1 cellular context compared by ENCODE assay signal in the genomic region with DNA sequence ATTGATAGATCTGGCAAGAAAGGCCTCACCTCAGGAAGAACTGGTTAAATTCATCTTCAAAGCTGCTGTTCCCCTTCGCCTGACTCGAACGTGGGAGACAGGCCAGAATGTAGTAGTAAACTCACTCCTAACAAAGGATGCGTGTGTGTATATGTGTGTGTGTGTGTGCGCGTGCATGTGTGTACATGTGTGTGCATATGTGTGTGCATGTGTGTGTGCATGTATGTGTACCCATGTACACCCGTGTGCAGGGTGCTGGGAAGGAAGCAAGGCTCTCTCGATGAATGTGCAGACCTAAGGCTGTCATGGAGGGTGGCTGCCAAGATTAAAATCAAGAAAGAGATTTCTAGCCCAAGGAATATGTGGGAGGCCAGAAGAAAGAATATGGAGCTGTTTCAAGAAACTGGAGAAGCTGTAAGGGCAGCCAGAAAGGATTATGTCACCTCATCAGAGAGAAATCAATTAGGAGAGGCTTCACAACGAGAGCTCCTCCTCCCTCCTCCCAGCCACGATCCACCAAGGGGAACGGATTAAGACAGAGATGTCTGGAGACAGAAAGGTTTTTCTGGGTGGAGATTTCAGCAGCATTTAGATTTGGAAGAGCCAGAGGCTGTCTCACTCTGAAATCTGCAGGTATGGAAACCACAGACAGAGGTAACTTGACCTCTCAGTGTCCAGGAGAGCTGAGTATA.
A peak's percentile ranks its signal among the peaks of the same experiment; 100 is the strongest.
TF ChIP-seq lines count a peak whose summit lies in the region.

No MANE protein-coding gene starts in this region.

TF ChIP-seq in HEK293, 187 proteins besides CTCF, POLR2A, EP300 and RAD21 (continued from another document):
- TF ChIP-seq, protein P1, sequence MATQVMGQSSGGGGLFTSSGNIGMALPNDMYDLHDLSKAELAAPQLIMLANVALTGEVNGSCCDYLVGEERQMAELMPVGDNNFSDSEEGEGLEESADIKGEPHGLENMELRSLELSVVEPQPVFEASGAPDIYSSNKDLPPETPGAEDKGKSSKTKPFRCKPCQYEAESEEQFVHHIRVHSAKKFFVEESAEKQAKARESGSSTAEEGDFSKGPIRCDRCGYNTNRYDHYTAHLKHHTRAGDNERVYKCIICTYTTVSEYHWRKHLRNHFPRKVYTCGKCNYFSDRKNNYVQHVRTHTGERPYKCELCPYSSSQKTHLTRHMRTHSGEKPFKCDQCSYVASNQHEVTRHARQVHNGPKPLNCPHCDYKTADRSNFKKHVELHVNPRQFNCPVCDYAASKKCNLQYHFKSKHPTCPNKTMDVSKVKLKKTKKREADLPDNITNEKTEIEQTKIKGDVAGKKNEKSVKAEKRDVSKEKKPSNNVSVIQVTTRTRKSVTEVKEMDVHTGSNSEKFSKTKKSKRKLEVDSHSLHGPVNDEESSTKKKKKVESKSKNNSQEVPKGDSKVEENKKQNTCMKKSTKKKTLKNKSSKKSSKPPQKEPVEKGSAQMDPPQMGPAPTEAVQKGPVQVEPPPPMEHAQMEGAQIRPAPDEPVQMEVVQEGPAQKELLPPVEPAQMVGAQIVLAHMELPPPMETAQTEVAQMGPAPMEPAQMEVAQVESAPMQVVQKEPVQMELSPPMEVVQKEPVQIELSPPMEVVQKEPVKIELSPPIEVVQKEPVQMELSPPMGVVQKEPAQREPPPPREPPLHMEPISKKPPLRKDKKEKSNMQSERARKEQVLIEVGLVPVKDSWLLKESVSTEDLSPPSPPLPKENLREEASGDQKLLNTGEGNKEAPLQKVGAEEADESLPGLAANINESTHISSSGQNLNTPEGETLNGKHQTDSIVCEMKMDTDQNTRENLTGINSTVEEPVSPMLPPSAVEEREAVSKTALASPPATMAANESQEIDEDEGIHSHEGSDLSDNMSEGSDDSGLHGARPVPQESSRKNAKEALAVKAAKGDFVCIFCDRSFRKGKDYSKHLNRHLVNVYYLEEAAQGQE (tag by site-specific recombination; IDR thresholded peaks at IDR 0.05): no peak
- no peak for TF ChIP-seq ZSCAN23 (tag by site-specific recombination; IDR thresholded peaks at IDR 0.05)
- TF ChIP-seq ZNF366 (tag by site-specific recombination; conservative IDR thresholded peaks at IDR 0.05): peak; percentile 57
- TF ChIP-seq, protein P2, sequence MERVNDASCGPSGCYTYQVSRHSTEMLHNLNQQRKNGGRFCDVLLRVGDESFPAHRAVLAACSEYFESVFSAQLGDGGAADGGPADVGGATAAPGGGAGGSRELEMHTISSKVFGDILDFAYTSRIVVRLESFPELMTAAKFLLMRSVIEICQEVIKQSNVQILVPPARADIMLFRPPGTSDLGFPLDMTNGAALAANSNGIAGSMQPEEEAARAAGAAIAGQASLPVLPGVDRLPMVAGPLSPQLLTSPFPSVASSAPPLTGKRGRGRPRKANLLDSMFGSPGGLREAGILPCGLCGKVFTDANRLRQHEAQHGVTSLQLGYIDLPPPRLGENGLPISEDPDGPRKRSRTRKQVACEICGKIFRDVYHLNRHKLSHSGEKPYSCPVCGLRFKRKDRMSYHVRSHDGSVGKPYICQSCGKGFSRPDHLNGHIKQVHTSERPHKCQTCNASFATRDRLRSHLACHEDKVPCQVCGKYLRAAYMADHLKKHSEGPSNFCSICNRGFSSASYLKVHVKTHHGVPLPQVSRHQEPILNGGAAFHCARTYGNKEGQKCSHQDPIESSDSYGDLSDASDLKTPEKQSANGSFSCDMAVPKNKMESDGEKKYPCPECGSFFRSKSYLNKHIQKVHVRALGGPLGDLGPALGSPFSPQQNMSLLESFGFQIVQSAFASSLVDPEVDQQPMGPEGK (tag by site-specific recombination; IDR thresholded peaks at IDR 0.05): 0 out of 2 replicates have a peak, but pooled peaks have one; percentile 6
- no peak for TF ChIP-seq ZNF626 (tag by site-specific recombination; IDR thresholded peaks at IDR 0.05)
- no peak for TF ChIP-seq KLF8 (tag by site-specific recombination; IDR thresholded peaks at IDR 0.05)
- TF ChIP-seq, protein P3, sequence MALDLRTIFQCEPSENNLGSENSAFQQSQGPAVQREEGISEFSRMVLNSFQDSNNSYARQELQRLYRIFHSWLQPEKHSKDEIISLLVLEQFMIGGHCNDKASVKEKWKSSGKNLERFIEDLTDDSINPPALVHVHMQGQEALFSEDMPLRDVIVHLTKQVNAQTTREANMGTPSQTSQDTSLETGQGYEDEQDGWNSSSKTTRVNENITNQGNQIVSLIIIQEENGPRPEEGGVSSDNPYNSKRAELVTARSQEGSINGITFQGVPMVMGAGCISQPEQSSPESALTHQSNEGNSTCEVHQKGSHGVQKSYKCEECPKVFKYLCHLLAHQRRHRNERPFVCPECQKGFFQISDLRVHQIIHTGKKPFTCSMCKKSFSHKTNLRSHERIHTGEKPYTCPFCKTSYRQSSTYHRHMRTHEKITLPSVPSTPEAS (tag by site-specific recombination; IDR thresholded peaks at IDR 0.05): peak; percentile 90
- TF ChIP-seq ZNF433 (tag by site-specific recombination; IDR thresholded peaks at IDR 0.05; ENCODE audit: low read depth): no peak
- TF ChIP-seq, protein P4, sequence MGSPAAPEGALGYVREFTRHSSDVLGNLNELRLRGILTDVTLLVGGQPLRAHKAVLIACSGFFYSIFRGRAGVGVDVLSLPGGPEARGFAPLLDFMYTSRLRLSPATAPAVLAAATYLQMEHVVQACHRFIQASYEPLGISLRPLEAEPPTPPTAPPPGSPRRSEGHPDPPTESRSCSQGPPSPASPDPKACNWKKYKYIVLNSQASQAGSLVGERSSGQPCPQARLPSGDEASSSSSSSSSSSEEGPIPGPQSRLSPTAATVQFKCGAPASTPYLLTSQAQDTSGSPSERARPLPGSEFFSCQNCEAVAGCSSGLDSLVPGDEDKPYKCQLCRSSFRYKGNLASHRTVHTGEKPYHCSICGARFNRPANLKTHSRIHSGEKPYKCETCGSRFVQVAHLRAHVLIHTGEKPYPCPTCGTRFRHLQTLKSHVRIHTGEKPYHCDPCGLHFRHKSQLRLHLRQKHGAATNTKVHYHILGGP (tag by site-specific recombination; IDR thresholded peaks at IDR 0.05): no peak
- TF ChIP-seq, protein P5, sequence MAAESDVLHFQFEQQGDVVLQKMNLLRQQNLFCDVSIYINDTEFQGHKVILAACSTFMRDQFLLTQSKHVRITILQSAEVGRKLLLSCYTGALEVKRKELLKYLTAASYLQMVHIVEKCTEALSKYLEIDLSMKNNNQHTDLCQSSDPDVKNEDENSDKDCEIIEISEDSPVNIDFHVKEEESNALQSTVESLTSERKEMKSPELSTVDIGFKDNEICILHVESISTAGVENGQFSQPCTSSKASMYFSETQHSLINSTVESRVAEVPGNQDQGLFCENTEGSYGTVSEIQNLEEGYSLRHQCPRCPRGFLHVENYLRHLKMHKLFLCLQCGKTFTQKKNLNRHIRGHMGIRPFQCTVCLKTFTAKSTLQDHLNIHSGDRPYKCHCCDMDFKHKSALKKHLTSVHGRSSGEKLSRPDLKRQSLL (tag by site-specific recombination; IDR thresholded peaks at IDR 0.05): peak; percentile 55; the same call in 1 of the 2 replicates
- peak; percentile 76; the same call in 1 of the 2 replicates for TF ChIP-seq ZNF394 (tag by site-specific recombination; IDR thresholded peaks at IDR 0.05; ENCODE audit: borderline replicate concordance)
- TF ChIP-seq ZNF10 (tag by site-specific recombination; IDR thresholded peaks at IDR 0.05): peak; percentile 45; the same call in 1 of the 2 replicates
- TF ChIP-seq TCF7L2 (IDR thresholded peaks at IDR 0.05; ENCODE audit: borderline replicate concordance, low read depth, low read length): no peak
- no peak for TF ChIP-seq MYNN (tag by site-specific recombination; IDR thresholded peaks at IDR 0.05; ENCODE audit: borderline replicate concordance)
- TF ChIP-seq ZNF114 (tag by site-specific recombination; IDR thresholded peaks at IDR 0.05): no peak
